ENCODE assay signal across 9 cellular contexts in the genomic region with DNA sequence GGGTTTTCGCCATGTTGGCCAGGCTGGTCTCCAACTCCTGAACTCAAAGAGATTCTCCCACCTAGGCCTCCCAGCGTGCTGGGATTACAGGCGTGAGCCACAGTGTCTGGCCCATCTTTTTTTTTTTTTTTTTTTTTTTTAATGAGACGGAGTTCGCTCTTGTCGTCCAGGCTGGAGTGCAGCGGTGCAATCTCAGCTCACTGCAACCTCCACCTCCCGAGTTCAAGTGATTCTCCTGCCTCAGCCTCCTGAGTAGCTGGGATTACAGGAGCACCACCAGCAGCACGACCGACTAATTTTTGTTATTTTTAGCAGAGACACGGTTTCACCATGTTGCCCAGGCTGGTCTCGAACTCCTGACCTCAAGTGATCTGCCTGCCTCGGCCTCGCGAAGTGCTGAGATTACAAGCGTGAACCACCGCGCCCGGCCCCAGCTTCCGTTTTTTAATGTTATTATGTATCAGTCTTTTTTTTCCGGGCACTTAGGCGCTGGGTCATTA. TPM values are rescaled to one million over a fixed set of nuclear protein-coding genes. Genes with fewer than 3 reads are reported as not detected.
DNase-seq lines count a peak whose midpoint lies in the region; ATAC-seq and TF ChIP-seq lines count a peak whose summit lies in the region.
"Not testable (repeated sequence)": the region's sequence is repeated elsewhere in the genome, so short reads cannot be mapped to it uniquely, and the experiment has no call there.
"Had no signal": no experiment of that assay in that cellular context is flagged by ENCODE, and none has a peak within 500 bp of the region (broad histone marks: within the 10 kb centered on the region; RNA-seq: fewer than 3 reads in every experiment).

No MANE protein-coding gene starts in this region.

- H3K9ac ChIP-seq in ES-I3 (ENCODE audit: low read depth, low read length) (peak overlapping the region; percentile 89), mammary epithelial cell (ENCODE audit: insufficient read depth, low read length) (peak overlapping the region; percentile 45)
- not testable (repeated sequence) for H3K9ac ChIP-seq in rectal smooth muscle tissue (ENCODE audit: low read length)

- intact Hi-C loops in activated CD4-positive, alpha-beta memory T cell treated with anti-CD3 and anti-CD28 coated beads for 36 hours (cut with micrococcal nuclease), result loop anchor here (1.0 to 10.0 kb wide), 5 partner anchors 12 to 376 kb away; partner anchors contain the start of genes DYRK1A, HLCS, PIGP and TTC3
- intact Hi-C loops in mammary epithelial cell (cut with micrococcal nuclease), result loop anchor here (1.0 kb wide), 1 partner anchor 50 kb away; no protein-coding TSS in a partner anchor
- intact Hi-C loops in upper lobe of right lung (cut with DNase I), result not testable (repeated sequence)

- POLR2A ChIA-PET in activated CD4-positive, alpha-beta memory T cell treated with anti-CD3 and anti-CD28 coated beads for 36 hours (lab: Charles Lee), result interaction anchor here (1.0 to 1.8 kb wide), 3 partner anchors 14 to 575 kb away, joined by 3 to 6 read pairs (median 3); no protein-coding TSS in a partner anchor

- H3K4me3 ChIP-seq in NB4 (ENCODE audit: low read depth, low read length), result peak overlapping the region; percentile 43
- peak overlapping the region; percentile 55 to 66 (median 65) for H3K4me3 ChIP-seq in mammary epithelial cell (replicated peaks in 1 of 3; ENCODE audit: insufficient read depth in 1 of 3, low read depth in 2 of 3, low read length in 3 of 3)
- peak overlapping the region; percentile 63 for H3K4me3 ChIP-seq in fibroblast of villous mesenchyme (ENCODE audit: low read depth, low read length)
- peak overlapping the region; percentile 76 for H3K4me3 ChIP-seq in rectal smooth muscle tissue (ENCODE audit: low read length)
- peak overlapping the region; percentile 71 for H3K4me3 ChIP-seq in upper lobe of right lung

- not testable (repeated sequence) for H3K79me2 ChIP-seq in mammary epithelial cell (ENCODE audit: insufficient read depth, low read length)

- H3K36me3 ChIP-seq in ES-I3 (ENCODE audit: insufficient read depth, low read length); mammary epithelial cell (ENCODE audit: insufficient read depth, low read length); rectal smooth muscle tissue (ENCODE audit: control insufficient read depth, insufficient read depth, low read length); upper lobe of right lung: not testable (repeated sequence)

- not testable (repeated sequence) for H3K27me3 Mint-ChIP-seq in activated CD4-positive, alpha-beta memory T cell treated with anti-CD3 and anti-CD28 coated beads for 36 hours; memory B cell

- peak overlapping the region; percentile 78 for H3K27ac ChIP-seq in mammary epithelial cell (ENCODE audit: insufficient read depth, low read depth, low read length)
- H3K27ac ChIP-seq in rectal smooth muscle tissue (ENCODE audit: low read depth, low read length), result peak overlapping the region; percentile 89
- peak overlapping the region; percentile 91 for H3K27ac ChIP-seq in upper lobe of right lung

- H3K4me2 ChIP-seq in mammary epithelial cell (ENCODE audit: insufficient read depth, low read depth, low read length), result peak overlapping the region; percentile 97

- TSS peak; percentile 47 for BruUV-seq in mammary epithelial cell (replicated peaks; lab: Mats Ljungman, UMichigan)

- not testable (repeated sequence) for H4K20me1 ChIP-seq in mammary epithelial cell (ENCODE audit: insufficient read depth, low read length)

- not testable (repeated sequence) for H3K36me3 Mint-ChIP-seq in activated CD4-positive, alpha-beta memory T cell treated with anti-CD3 and anti-CD28 coated beads for 36 hours; memory B cell

- ATAC-seq in memory B cell (ENCODE audit: low read depth); upper lobe of right lung: not testable (repeated sequence)

- in situ Hi-C loops in mammary epithelial cell (cut with MboI; ENCODE audit: low sequenced_read_pairs in 2 of 2), result not testable (repeated sequence)

- H3K27ac Mint-ChIP-seq in activated CD4-positive, alpha-beta memory T cell treated with anti-CD3 and anti-CD28 coated beads for 36 hours, result peak overlapping the region; percentile 78
- H3K27ac Mint-ChIP-seq in memory B cell, result not testable (repeated sequence)

- WGBS in mammary epithelial cell (ENCODE audit: low coverage, missing lambda C conversion rate), result 17% methylated on average over 15 of the region's 22 CpGs

- dilution Hi-C loops in mammary epithelial cell (cut with HindIII; ENCODE audit: low sequenced_read_pairs), result not testable (repeated sequence)

- H3K4me1 Mint-ChIP-seq in activated CD4-positive, alpha-beta memory T cell treated with anti-CD3 and anti-CD28 coated beads for 36 hours (ENCODE audit: low read depth), result peaks cover 39% of the 10 kb centered on the region
- H3K4me1 Mint-ChIP-seq in memory B cell, result not testable (repeated sequence)

- H3K9me3 Mint-ChIP-seq in activated CD4-positive, alpha-beta memory T cell treated with anti-CD3 and anti-CD28 coated beads for 36 hours; memory B cell: not testable (repeated sequence)

- DNase-seq in NB4 (ENCODE audit: low read depth); activated CD4-positive, alpha-beta memory T cell treated with anti-CD3 and anti-CD28 coated beads for 36 hours; mammary epithelial cell; fibroblast of villous mesenchyme (ENCODE audit: low read depth); memory B cell (ENCODE audit: low spot score in 2 of 2); upper lobe of right lung: not testable (repeated sequence)

- H3K27me3 ChIP-seq in mammary epithelial cell (ENCODE audit: insufficient read depth, low read length); rectal smooth muscle tissue (ENCODE audit: control insufficient read depth, insufficient read depth, low read length); upper lobe of right lung: not testable (repeated sequence)

- CTCF ChIA-PET in activated CD4-positive, alpha-beta memory T cell treated with anti-CD3 and anti-CD28 coated beads for 36 hours (lab: Charles Lee), result interaction anchor here (0.6 to 5.2 kb wide), 18 partner anchors 9 to 358 kb away, joined by 3 to 51 read pairs (median 4); partner anchors contain the start of gene HLCS
- CTCF ChIA-PET in mammary epithelial cell (lab: Charles Lee; ENCODE audit: low non-redundant PET), result interaction anchor here (0.6 to 1.3 kb wide), 3 partner anchors 12 to 297 kb away, joined by 6 to 22 read pairs (median 7); no protein-coding TSS in a partner anchor

- TF ChIP-seq POLR2A in NB4 (IDR thresholded peaks at IDR 0.05; ENCODE audit: extremely low read depth, insufficient read length), result not testable (repeated sequence)

- not testable (repeated sequence) for H3K9me3 ChIP-seq in ES-I3 (ENCODE audit: control insufficient read depth, insufficient read depth, low read length); mammary epithelial cell (replicated peaks; ENCODE audit: insufficient read depth, low read length); upper lobe of right lung

- peak overlapping the region; percentile 98 for H2AFZ ChIP-seq in mammary epithelial cell (ENCODE audit: low read depth, low read length)

- not testable (repeated sequence) for TF ChIP-seq CTCF in NB4 (IDR thresholded peaks at IDR 0.05; ENCODE audit: low read depth, low read length); mammary epithelial cell (conservative IDR thresholded peaks at IDR 0.05 in 1 of 2, IDR thresholded peaks at IDR 0.05 in 1 of 2; ENCODE audit: extremely low read depth in 1 of 2, insufficient read depth in 1 of 2, low read depth in 1 of 2, low read length in 2 of 2); fibroblast of villous mesenchyme (IDR thresholded peaks at IDR 0.05; ENCODE audit: insufficient read depth, low read depth, low read length); upper lobe of right lung (IDR thresholded peaks at IDR 0.05)

- H3K4me3 Mint-ChIP-seq in activated CD4-positive, alpha-beta memory T cell treated with anti-CD3 and anti-CD28 coated beads for 36 hours, result peak overlapping the region; percentile 72
- H3K4me3 Mint-ChIP-seq in memory B cell, result peak overlapping the region; percentile 90

- H3K4me1 ChIP-seq in ES-I3 (ENCODE audit: insufficient read depth, low read length); rectal smooth muscle tissue (ENCODE audit: control insufficient read depth, insufficient read depth, low read length); upper lobe of right lung: not testable (repeated sequence)
- H3K4me1 ChIP-seq in mammary epithelial cell (ENCODE audit: insufficient read depth, low read length), result peaks cover 13% of the 10 kb centered on the region

RNA-seq across cellular contexts. Expression of gene RIPPLY3, which starts 17.3 kb away (rescaled TPM):
- under 1 TPM; 0.26 to 0.27 TPM for total RNA-seq in activated CD4-positive, alpha-beta memory T cell treated with anti-CD3 and anti-CD28 coated beads for 36 hours
- total RNA-seq in mammary epithelial cell (under 1 TPM; 0.17 to 0.54 TPM), fibroblast of villous mesenchyme (under 0.01 TPM in 1 of 2 replicates, not detected in the other), upper lobe of right lung (not detected)
- polyA plus RNA-seq in mammary epithelial cell, result 0.34 TPM
- polyA minus RNA-seq in mammary epithelial cell, result not detected
- total RNA-seq: LHCN-M2 had no signal

RNA-seq across cellular contexts. Expression of gene HLCS, which starts 22.8 kb away (rescaled TPM):
- total RNA-seq in activated CD4-positive, alpha-beta memory T cell treated with anti-CD3 and anti-CD28 coated beads for 36 hours, result 10 to 100 TPM; 12.7 to 17.5 TPM
- total RNA-seq in mammary epithelial cell (10 to 100 TPM; 32.4 to 42.5 TPM), fibroblast of villous mesenchyme (38.0 and 44.0 TPM in 2 replicates), upper lobe of right lung (16.0 TPM)
- 16.0 TPM for polyA plus RNA-seq in mammary epithelial cell
- 21.5 TPM for polyA minus RNA-seq in mammary epithelial cell
